Comparison of ENCODE assay signal across 21 cellular contexts in the genomic region with DNA sequence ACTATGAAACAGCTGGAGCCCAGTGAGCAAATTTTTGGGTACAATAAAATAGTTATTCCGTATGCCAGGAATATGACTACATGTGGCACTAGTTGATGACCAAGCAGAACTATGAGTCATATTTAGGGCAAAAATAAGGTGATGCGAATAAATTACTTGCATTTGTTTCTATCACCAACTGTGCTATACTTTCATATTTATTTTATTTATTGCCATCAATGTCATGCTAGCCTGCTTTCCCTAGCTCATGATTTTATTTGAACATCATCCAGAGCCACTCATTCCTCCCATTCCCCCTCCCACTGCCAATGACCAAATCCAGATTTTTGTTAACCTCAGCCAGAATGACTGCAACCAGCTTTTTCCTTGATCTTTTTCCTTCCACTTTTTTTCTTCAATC. TPM values are rescaled to one million over a fixed set of nuclear protein-coding genes. Genes with fewer than 3 reads are reported as not detected.
DNase-seq lines count a peak whose midpoint lies in the region; ATAC-seq, FAIRE-seq and TF ChIP-seq lines count a peak whose summit lies in the region.
"Had no signal": no experiment of that assay in that cellular context is flagged by ENCODE, and none has a peak within 500 bp of the region (broad histone marks: within the 10 kb centered on the region; RNA-seq: fewer than 3 reads in every experiment).

No MANE protein-coding gene starts in this region.

- TF ChIP-seq CTCF in endothelial cell of umbilical vein (IDR thresholded peaks at IDR 0.05; ENCODE audit: extremely low read depth in 1 of 2, insufficient read depth in 1 of 2, low read depth in 1 of 2, low read length in 2 of 2) (no peak), osteoblast (IDR thresholded peaks at IDR 0.05; ENCODE audit: extremely low read depth, low read depth, low read length) (no peak)

- CTCF ChIA-PET in endothelial cell of umbilical vein (lab: Charles Lee), result interaction anchor here (1.3 to 1.8 kb wide), 2 partner anchors 11 to 15 kb away, joined by 3 to 5 read pairs; no protein-coding TSS in a partner anchor

- no peak overlapping the region for H3K9ac ChIP-seq in endothelial cell of umbilical vein (replicated peaks; ENCODE audit: extremely low read depth, insufficient read depth, low read length)

- H3K4me1 ChIP-seq in endothelial cell of umbilical vein (ENCODE audit: control insufficient read depth, extremely low read depth, insufficient read depth, low read length), result peaks cover 10% of the 10 kb centered on the region
- peaks cover 51% of the 10 kb centered on the region for H3K4me1 ChIP-seq in osteoblast (ENCODE audit: insufficient read depth, low read length)

- no TSS peak for BruUV-seq in endothelial cell of umbilical vein (replicated peaks; lab: Mats Ljungman, UMichigan)

- no peaks in the 10 kb centered on the region for H4K20me1 ChIP-seq in endothelial cell of umbilical vein (replicated peaks; ENCODE audit: control insufficient read depth, extremely low read depth, insufficient read depth, low read length)
- no peaks in the 10 kb centered on the region for H4K20me1 ChIP-seq in osteoblast (ENCODE audit: insufficient read depth, low read length)

- H3K36me3 ChIP-seq in MG63, result no peaks in the 10 kb centered on the region
- no peaks in the 10 kb centered on the region for H3K36me3 ChIP-seq in endothelial cell of umbilical vein (ENCODE audit: control insufficient read depth in 2 of 2, extremely low read depth in 1 of 2, insufficient read depth in 2 of 2, low read length in 2 of 2)
- no peaks in the 10 kb centered on the region for H3K36me3 ChIP-seq in osteoblast (ENCODE audit: insufficient read depth, low read length)
- H3K36me3 ChIP-seq: heart left ventricle, tibial nerve had no signal

- no peak overlapping the region for H3K4me3 ChIP-seq in MG63
- H3K4me3 ChIP-seq in endothelial cell of umbilical vein (replicated peaks in 1 of 3; ENCODE audit: insufficient read depth in 1 of 3, low read depth in 1 of 3, low read length in 3 of 3), result no peak overlapping the region
- H3K4me3 ChIP-seq in osteoblast (ENCODE audit: insufficient read depth, low read length), result no peak overlapping the region
- H3K4me3 ChIP-seq: GM23338, heart left ventricle, tibial nerve had no signal

- H3K9me1 ChIP-seq in endothelial cell of umbilical vein (replicated peaks; ENCODE audit: control insufficient read depth, extremely low read depth, insufficient read depth, low read length), result no peaks in the 10 kb centered on the region

- no peaks in the 10 kb centered on the region for H3K27me3 ChIP-seq in MG63
- no peaks in the 10 kb centered on the region for H3K27me3 ChIP-seq in endothelial cell of umbilical vein (ENCODE audit: control insufficient read depth in 2 of 2, insufficient read depth in 2 of 2, low read length in 2 of 2)
- H3K27me3 ChIP-seq in osteoblast (ENCODE audit: insufficient read depth, low read length), result no peaks in the 10 kb centered on the region
- H3K27me3 ChIP-seq: heart left ventricle, tibial nerve had no signal

- H3K79me2 ChIP-seq in endothelial cell of umbilical vein (ENCODE audit: control insufficient read depth, insufficient read depth, low read length), result no peaks in the 10 kb centered on the region
- H3K79me2 ChIP-seq in osteoblast (ENCODE audit: insufficient read depth, low read length), result no peaks in the 10 kb centered on the region

- H3K4me2 ChIP-seq in endothelial cell of umbilical vein (ENCODE audit: insufficient read depth, low read length), result no peak overlapping the region
- H3K4me2 ChIP-seq in osteoblast (ENCODE audit: insufficient read depth, low read length), result peak overlapping the region; percentile 22
- H3K4me2 ChIP-seq: GM23338 had no signal

- no peak for FAIRE-seq in endothelial cell of umbilical vein (lab: Jason Lieb, UNC)

- ATAC-seq in HG02870 (IDR thresholded peaks at IDR 0.05; ENCODE audit: unreplicated experiment) (no peak), left colon (no peak)
- ATAC-seq: CD8-positive, alpha-beta T cell; GM23338; natural killer cell; T-cell had no signal

- H3K9me3 ChIP-seq in MG63 (no peaks in the 10 kb centered on the region), endothelial cell of umbilical vein (replicated peaks; ENCODE audit: control insufficient read depth, insufficient read depth, low read length) (no peaks in the 10 kb centered on the region), osteoblast (ENCODE audit: low read depth, low read length) (no peaks in the 10 kb centered on the region)
- H3K9me3 ChIP-seq: tibial nerve had no signal

- H3K27ac ChIP-seq in endothelial cell of umbilical vein (ENCODE audit: insufficient read depth, low read depth, low read length) (no peak overlapping the region), osteoblast (ENCODE audit: low read depth, low read length) (peak overlapping the region; percentile 93)
- H3K27ac ChIP-seq: tibial nerve had no signal

- dilution Hi-C loops in endothelial cell of umbilical vein (cut with MboI; ENCODE audit: extremely low pct_ligation_motif_present, low sequenced_read_pairs), result no loop called here

- TF ChIP-seq POLR2A in endothelial cell of umbilical vein (IDR thresholded peaks at IDR 0.05; ENCODE audit: low read depth, low read length), result no peak

- POLR2A ChIA-PET in endothelial cell of umbilical vein (lab: Charles Lee), result no interaction called here

- peak; percentile 61 for DNase-seq in AG08395 (ENCODE audit: low spot score)
- peak; percentile 19 for DNase-seq in MG63
- no peak for DNase-seq in endothelial cell of umbilical vein (ENCODE audit: low read depth, low spot score)
- peak; percentile 47 for DNase-seq in osteoblast (ENCODE audit: insufficient read length, low spot score, missing footprints)
- no peak for DNase-seq in NCI-H446 treated with DMSO at 0.1 percent for 48 hours (lab: John Stamatoyannopoulos, UW)
- DNase-seq in GM19240 (ENCODE audit: insufficient read length, low spot score), result no peak
- no peak for DNase-seq in left colon
- DNase-seq: ACHN; activated CD4-positive, alpha-beta T cell treated with anti-CD3 and anti-CD28 coated beads, Interleukin-2, amount 50 U/mL, for 1 hour; CD8-positive, alpha-beta T cell; DMS79; heart left ventricle; immature natural killer cell; natural killer cell; NCI-H1930; NCI-H446; T-cell had no signal

- no peak overlapping the region for H2AFZ ChIP-seq in endothelial cell of umbilical vein (ENCODE audit: low read depth, low read length)
- no peak overlapping the region for H2AFZ ChIP-seq in osteoblast (ENCODE audit: low read length)
- H2AFZ ChIP-seq: GM23338 had no signal

- intact Hi-C loops in endothelial cell of umbilical vein (cut with micrococcal nuclease) (no loop called here), left colon (cut with DNase I, micrococcal nuclease) (no loop called here)

TF ChIP-seq in endothelial cell of umbilical vein, 7 proteins besides CTCF, POLR2A, EP300 and RAD21:
- TF ChIP-seq EZH2 (IDR thresholded peaks at IDR 0.05; ENCODE audit: borderline replicate concordance, low read depth, low read length, severe bottlenecking) (no peak), FOS (IDR thresholded peaks at IDR 0.05; ENCODE audit: borderline replicate concordance, insufficient read depth, low read length) (peak; percentile 36)
TF ChIP-seq in endothelial cell of umbilical vein: peak in this region for 1.

RNA-seq across cellular contexts. Expression of a gene that starts 13.4 kb away (rescaled TPM):
- 0.52 and 1.2 TPM in 2 replicates for total RNA-seq in MG63 (2014; rRNA removed; shearing (Covaris generic); ENCODE audit: low replicate concordance)
- total RNA-seq in endothelial cell of umbilical vein, result 2.0 TPM in 1 of 2 replicates, not detected in the other
- 0.96 and 1.1 TPM in 2 replicates for polyA plus RNA-seq in endothelial cell of umbilical vein
- 0.63 and 0.68 TPM in 2 replicates for polyA plus RNA-seq in endothelial cell of umbilical vein (2011; cell fraction: cytosol; rRNA removed)
- 3.1 and 4.5 TPM in 2 replicates for polyA plus RNA-seq in endothelial cell of umbilical vein (2011; cell fraction: nucleus; rRNA removed)
- 1.7 and 2.7 TPM in 2 replicates for polyA plus RNA-seq in endothelial cell of umbilical vein (2012)
- 2.1 and 6.6 TPM in 2 replicates for polyA minus RNA-seq in endothelial cell of umbilical vein
- polyA minus RNA-seq in endothelial cell of umbilical vein (2011; cell fraction: cytosol; rRNA and poly(A)+ RNA removed), result not detected
- polyA minus RNA-seq in endothelial cell of umbilical vein (2011; cell fraction: nucleus; rRNA and poly(A)+ RNA removed), result 2.3 and 2.8 TPM in 2 replicates
- 464 and 582 TPM in 2 replicates for total RNA-seq in osteoblast
- under 1 TPM; 0.34 to 0.78 TPM for total RNA-seq in left colon
- total RNA-seq: CD8-positive, alpha-beta T cell; GM23338; natural killer cell; progenitor cell of endocrine pancreas had no signal
- polyA plus RNA-seq: GM23338, immature natural killer cell had no signal

Comparison
In these comparisons a context has a peak if more than half of its experiments do, and no peak if none do; other contexts are left out.
1. DNase-seq: peak in AG08395 (single experiment), MG63 (single experiment) and osteoblast (single experiment); none in endothelial cell of umbilical vein (single experiment), NCI-H446 treated with DMSO at 0.1 percent for 48 hours (single experiment), GM19240 (single experiment) and left colon (0 of 2).
2. RNA of a gene that starts 13.4 kb away (total RNA-seq): 464 to 582 TPM in osteoblast; 0.52 to 1.2 TPM in MG63, 0.34 to 0.78 TPM in left colon and 2.0 TPM in endothelial cell of umbilical vein; every median in the first group is over 100 times any median in the second.